11 cellular contexts compared by ENCODE assay signal in the genomic region with DNA sequence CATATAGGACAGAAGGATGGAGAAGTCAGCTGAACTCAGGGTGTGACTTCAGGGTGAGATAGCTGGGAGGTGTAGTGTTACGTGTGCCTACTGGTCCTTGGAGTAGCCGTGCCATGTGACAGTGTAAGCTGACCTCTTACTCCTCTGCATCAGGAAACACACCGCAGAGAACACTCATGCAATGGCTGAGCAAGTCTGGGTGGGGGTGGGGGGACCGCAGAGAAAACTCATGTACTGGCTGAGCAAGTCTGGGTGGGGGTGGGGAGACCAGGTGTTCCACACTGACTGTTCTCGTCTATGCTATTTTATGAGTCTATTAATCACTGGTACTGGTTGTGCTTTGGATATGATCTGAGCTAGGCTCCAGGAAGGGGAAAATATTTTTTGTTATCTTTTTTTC.
DNase-seq lines count a peak whose midpoint lies in the region; ATAC-seq and TF ChIP-seq lines count a peak whose summit lies in the region.
"Had no signal": no experiment of that assay in that cellular context is flagged by ENCODE, and none has a peak within 500 bp of the region (broad histone marks: within the 10 kb centered on the region; RNA-seq: fewer than 3 reads in every experiment).

No MANE protein-coding gene starts in this region.

- H4K20me1 ChIP-seq in BLaER1 (no peaks in the 10 kb centered on the region), Karpas-422 (ENCODE audit: insufficient read depth, low read depth, low read length) (no peaks in the 10 kb centered on the region)

- no peaks in the 10 kb centered on the region for H3K9me2 ChIP-seq in Karpas-422 (replicated peaks; ENCODE audit: insufficient read depth, low read length)

- H2AFZ ChIP-seq in Karpas-422 (ENCODE audit: low read length) = no peak overlapping the region

- H3K9ac ChIP-seq in BLaER1 (no peak overlapping the region), Karpas-422 (ENCODE audit: low read length) (no peak overlapping the region)

- H3K4me2 ChIP-seq in BLaER1 (peak overlapping the region; percentile 49), Karpas-422 (ENCODE audit: low read depth, low read length, poor library complexity, severe bottlenecking) (no peak overlapping the region)

- no peaks in the 10 kb centered on the region for H3K79me2 ChIP-seq in Karpas-422 (ENCODE audit: low read length)

- H3K27ac ChIP-seq in BLaER1 (no peak overlapping the region), Karpas-422 (ENCODE audit: low read length) (no peak overlapping the region), RWPE2 (ENCODE audit: poor library complexity, severe bottlenecking) (no peak overlapping the region)

- TF ChIP-seq CTCF in RWPE2 (IDR thresholded peaks at IDR 0.05; ENCODE audit: poor library complexity, severe bottlenecking) = no peak

- DNase-seq in Karpas-422 (peak; percentile 47), RWPE2 (ENCODE audit: low spot score) (peak; percentile 65), iris pigment epithelial cell (ENCODE audit: low read depth) (peak; percentile 42), Ammon's horn (ENCODE audit: low spot score) (no peak), inferior parietal cortex (ENCODE audit: extremely low spot score) (no peak), occipital lobe (lab: John Stamatoyannopoulos, UW) (no peak), 8988T (no peak)
- DNase-seq: activated CD8-positive, alpha-beta T cell treated with anti-CD3 and anti-CD28 coated beads for 36 hours; anterior cingulate cortex; natural killer cell had no signal

- H3K36me3 ChIP-seq in BLaER1 = no peaks in the 10 kb centered on the region
- no peaks in the 10 kb centered on the region for H3K36me3 ChIP-seq in Karpas-422 (ENCODE audit: insufficient read depth, low read length)
- no peaks in the 10 kb centered on the region for H3K36me3 ChIP-seq in RWPE2 (ENCODE audit: low read depth)

- H3K27me3 ChIP-seq in BLaER1 (no peaks in the 10 kb centered on the region), Karpas-422 (ENCODE audit: low read length) (no peaks in the 10 kb centered on the region), RWPE2 (ENCODE audit: insufficient read depth, poor library complexity, severe bottlenecking) (no peaks in the 10 kb centered on the region)

- H3K4me1 ChIP-seq in BLaER1 = peaks cover 18% of the 10 kb centered on the region
- H3K4me1 ChIP-seq in Karpas-422 (ENCODE audit: low read length) = no peaks in the 10 kb centered on the region; the same call in 1 of the 2 replicates
- H3K4me1 ChIP-seq in RWPE2 (ENCODE audit: insufficient read depth, poor library complexity, severe bottlenecking) = peaks cover 4% of the 10 kb centered on the region

- H3K4me3 ChIP-seq in BLaER1 = no peak overlapping the region
- no peak overlapping the region for H3K4me3 ChIP-seq in Karpas-422 (ENCODE audit: low read length)
- no peak overlapping the region for H3K4me3 ChIP-seq in RWPE2 (ENCODE audit: severe bottlenecking)

- H3K9me3 ChIP-seq in BLaER1 = no peaks in the 10 kb centered on the region
- no peaks in the 10 kb centered on the region for H3K9me3 ChIP-seq in Karpas-422 (ENCODE audit: low read length)
- H3K9me3 ChIP-seq in RWPE2 (ENCODE audit: severe bottlenecking) = no peaks in the 10 kb centered on the region

- ATAC-seq in RWPE2 (ENCODE audit: low read depth) = peak; percentile 94
- ATAC-seq: activated CD8-positive, alpha-beta T cell treated with anti-CD3 and anti-CD28 coated beads for 36 hours; natural killer cell had no signal

Comparison
In these comparisons a context has a peak if more than half of its experiments do, and no peak if none do; other contexts are left out.
1. DNase-seq: peak in Karpas-422 (single experiment), RWPE2 (single experiment) and iris pigment epithelial cell (single experiment); none in Ammon's horn (single experiment), inferior parietal cortex (single experiment), occipital lobe (single experiment) and 8988T (single experiment).